30 cellular contexts compared by ENCODE assay signal in the genomic region with DNA sequence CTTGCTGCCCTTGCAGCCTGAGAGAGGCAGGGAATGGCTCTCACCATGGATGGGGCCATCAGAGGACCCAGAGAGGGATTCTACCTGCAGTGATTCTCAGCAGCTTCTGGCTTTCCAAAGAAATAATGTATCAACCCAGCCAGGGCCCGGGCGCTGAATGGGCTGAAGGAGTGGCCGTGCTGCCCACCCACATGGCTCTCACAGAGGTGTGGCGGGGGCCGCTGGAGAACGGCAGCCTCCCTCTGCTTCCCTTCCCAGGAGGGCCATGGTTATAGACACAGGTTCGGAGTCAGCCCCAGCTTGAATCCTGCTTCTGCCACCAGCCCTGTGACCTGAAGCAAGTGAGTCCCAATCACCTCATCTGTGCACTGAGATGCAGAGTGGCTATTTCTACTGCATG.
"Had no signal": no experiment of that assay in that cellular context is flagged by ENCODE, and none has a peak within 500 bp of the region (broad histone marks: within the 10 kb centered on the region; RNA-seq: fewer than 3 reads in every experiment).

No MANE protein-coding gene starts in this region.

- H3K4me1 ChIP-seq: neural progenitor cell, pancreas, parathyroid adenoma, prostate gland, psoas muscle, right atrium auricular region, right lobe of liver, sigmoid colon had no signal

- H3K4me2 ChIP-seq: neural progenitor cell, smooth muscle cell had no signal

- H3K27ac ChIP-seq: neural progenitor cell, neutrophil, ovary, pancreas, parathyroid adenoma, prostate gland, psoas muscle, right atrium auricular region, right lobe of liver, sigmoid colon, skin epidermis, spleen had no signal

- H3K9me3 ChIP-seq: neutrophil, ovary, pancreas, prostate gland, psoas muscle, right atrium auricular region, right lobe of liver, sigmoid colon, spleen had no signal

- ATAC-seq: naive thymus-derived CD4-positive, alpha-beta T cell; naive thymus-derived CD8-positive, alpha-beta T cell; natural killer cell; natural killer cell treated with Interleukin-12 subunit alpha and Interleukin-12 subunit beta and Interleukin-15 and Interleukin-18, amount 100 ng/mL, for 72 hours; pancreas; psoas muscle; right cardiac atrium; right lobe of liver; sciatic nerve had no signal

- H3K36me3 ChIP-seq: neural progenitor cell, neutrophil, ovary, pancreas, prostate gland, right atrium auricular region, right lobe of liver, sigmoid colon, spleen had no signal

- H3K4me3 ChIP-seq: neural progenitor cell, ovary, pancreas, prostate gland, psoas muscle, right atrium auricular region, right lobe of liver, sigmoid colon, skin epidermis, smooth muscle cell, spleen had no signal

- DNase-seq: naive B cell; naive thymus-derived CD4-positive, alpha-beta T cell; naive thymus-derived CD8-positive, alpha-beta T cell; natural killer cell; nephron progenitor cell; nucleus accumbens; occipital lobe; ovary; posterior cingulate gyrus; psoas muscle; retina; right lobe of liver; sigmoid colon; small intestine; spleen; stimulated activated CD4-positive, alpha-beta T cell treated with anti-CD3 and anti-CD28 coated beads, Interleukin-12 subunit alpha, Interleukin-12 subunit beta, amount 100 ng/mL, for 4 hours; stimulated activated CD4-positive, alpha-beta T cell treated with anti-CD3 and anti-CD28 coated beads, Interleukin-15, amount 100 ng/mL, for 24 hours; stimulated activated CD4-positive, alpha-beta T cell treated with anti-CD3 and anti-CD28 coated beads, Interleukin-1b, Interleukin-23, amount 100 ng/mL, for 48 hours; stimulated activated CD4-positive, alpha-beta T cell treated with anti-CD3 and anti-CD28 coated beads, Interleukin-2, amount 100 ng/mL, for 24 hours had no signal

- H2AFZ ChIP-seq: neural progenitor cell, parathyroid adenoma had no signal

- H3K79me2 ChIP-seq: parathyroid adenoma had no signal

- H3K9ac ChIP-seq: neural progenitor cell, parathyroid adenoma had no signal

- H3K27me3 ChIP-seq: neural progenitor cell, ovary, pancreas, right atrium auricular region, right lobe of liver, sigmoid colon, spleen had no signal
